Comparison of ENCODE assay signal across 27 cellular contexts in genomic region chr2:70750320-70750719, GRCh38. TPM values are rescaled to one million over a fixed set of nuclear protein-coding genes. Genes with fewer than 3 reads are reported as not detected.
A peak's percentile ranks its signal among the peaks of the same experiment; 100 is the strongest.
DNase-seq lines count a peak whose midpoint lies in the region; ATAC-seq, FAIRE-seq and TF ChIP-seq lines count a peak whose summit lies in the region.
"Had no signal": no experiment of that assay in that cellular context is flagged by ENCODE, and none has a peak within 500 bp of the region (broad histone marks: within the 10 kb centered on the region; RNA-seq: fewer than 3 reads in every experiment).

No MANE protein-coding gene starts in this region.

- H4K20me1 ChIP-seq in GM23338 (replicated peaks; ENCODE audit: insufficient read depth): peaks cover 89% of the 10 kb centered on the region

- no peaks in the 10 kb centered on the region for H3K9me3 Mint-ChIP-seq in GM23338
- H3K9me3 Mint-ChIP-seq in WTC11: peaks cover 6% of the 10 kb centered on the region
- peaks cover 4% of the 10 kb centered on the region for H3K9me3 Mint-ChIP-seq in glutamatergic neuron (ENCODE audit: unreplicated experiment)
- H3K9me3 Mint-ChIP-seq: CD4-positive, alpha-beta T cell had no signal

- POLR2A ChIA-PET in WTC11 (lab: Charles Lee): no interaction called here

- H3K4me2 ChIP-seq in GM23338: no peak overlapping the region
- H3K4me2 ChIP-seq: A549 had no signal

- TF ChIP-seq CTCF in GM23338 (conservative IDR thresholded peaks at IDR 0.05; ENCODE audit: low read depth in 2 of 2): no peak
- TF ChIP-seq CTCF in WTC11 (IDR thresholded peaks at IDR 0.05): no peak
- TF ChIP-seq CTCF in glutamatergic neuron (IDR thresholded peaks at IDR 0.05; ENCODE audit: partially characterized antibody, unreplicated experiment): no peak
- no peak for TF ChIP-seq CTCF in WERI-Rb-1 (IDR thresholded peaks at IDR 0.05; ENCODE audit: low read depth, low read length)

- H3K36me3 ChIP-seq in GM23338 (ENCODE audit: insufficient read depth): no peaks in the 10 kb centered on the region
- peaks cover 4% of the 10 kb centered on the region; the same call in 1 of the 2 replicates for H3K36me3 ChIP-seq in WERI-Rb-1
- H3K36me3 ChIP-seq: BE2C, HAP-1 had no signal

- no peak overlapping the region for H3K27ac Mint-ChIP-seq in GM23338
- peak overlapping the region; percentile 71; the same call in 1 of the 2 replicates for H3K27ac Mint-ChIP-seq in WTC11
- H3K27ac Mint-ChIP-seq in glutamatergic neuron (ENCODE audit: unreplicated experiment): peak overlapping the region; percentile 7
- H3K27ac Mint-ChIP-seq: CD14-positive monocyte; CD4-positive, alpha-beta T cell; CD8-positive, alpha-beta memory T cell had no signal

- 0 out of 2 replicates have a peak, but pooled peaks cover 3% of the 10 kb centered on the region for H3K9me2 ChIP-seq in GM23338 (ENCODE audit: insufficient read depth)

- H3K4me3 ChIP-seq in GM23338 (no peak overlapping the region), WERI-Rb-1 (ENCODE audit: low read depth, low read length) (no peak overlapping the region)
- H3K4me3 ChIP-seq: A549; BLaER1 treated with 17β-estradiol and CSF1 and Interleukin-3, amounts not matched to agents 10 nM and 100 nM; GM23248; HAP-1 had no signal

- H2AFZ ChIP-seq in GM23338: no peak overlapping the region
- H2AFZ ChIP-seq: GM23248 had no signal

- H3K27me3 ChIP-seq in GM23338 (ENCODE audit: insufficient read depth) (no peaks in the 10 kb centered on the region), WERI-Rb-1 (ENCODE audit: insufficient read depth, low read depth, severe bottlenecking) (no peaks in the 10 kb centered on the region)
- H3K27me3 ChIP-seq: BE2C; BLaER1 treated with 17β-estradiol and CSF1 and Interleukin-3, amounts not matched to agents 10 nM and 100 nM had no signal

- peaks cover 81% of the 10 kb centered on the region for H3K4me1 ChIP-seq in GM23338 (ENCODE audit: insufficient read depth)
- H3K4me1 ChIP-seq: A549, BE2C had no signal

- H3K36me3 Mint-ChIP-seq in GM23338 (ENCODE audit: low read depth) (peaks cover 10% of the 10 kb centered on the region), WTC11 (peaks cover 7% of the 10 kb centered on the region; the same call in 1 of the 2 replicates), glutamatergic neuron (ENCODE audit: unreplicated experiment) (peaks cover 6% of the 10 kb centered on the region)
- H3K36me3 Mint-ChIP-seq: CD14-positive monocyte; CD8-positive, alpha-beta memory T cell had no signal

- H3K79me2 ChIP-seq in GM23338 (replicated peaks; ENCODE audit: insufficient read depth): peaks cover 100% of the 10 kb centered on the region

- FAIRE-seq in GM19239 (lab: Jason Lieb, UNC): no peak
- FAIRE-seq: A549, D721Med, GM12891, GM18507, H54 had no signal

- CTCF ChIA-PET in WTC11 (lab: Charles Lee): interaction anchor here (1.1 to 2.6 kb wide), 2 partner anchors 17 to 18 kb away, joined by 3 to 13 read pairs; partner anchors contain the start of gene ADD2

- H3K4me3 Mint-ChIP-seq in GM23338 (no peak overlapping the region; the same call in 2 of the 3 replicates), WTC11 (no peak overlapping the region), glutamatergic neuron (ENCODE audit: unreplicated experiment) (peak overlapping the region; percentile 8)
- H3K4me3 Mint-ChIP-seq: CD14-positive monocyte; CD4-positive, alpha-beta T cell; CD8-positive, alpha-beta memory T cell had no signal

- H3K27ac ChIP-seq in GM23338 (ENCODE audit: low read depth) (no peak overlapping the region), WERI-Rb-1 (no peak overlapping the region)
- H3K27ac ChIP-seq: A549; BLaER1 treated with 17β-estradiol and CSF1 and Interleukin-3, amounts not matched to agents 10 nM and 100 nM; GM23248 had no signal

- H3K4me1 Mint-ChIP-seq in GM23338: peaks cover 55% of the 10 kb centered on the region
- H3K4me1 Mint-ChIP-seq in WTC11: peaks cover 60% of the 10 kb centered on the region
- peaks cover 57% of the 10 kb centered on the region for H3K4me1 Mint-ChIP-seq in glutamatergic neuron (ENCODE audit: low read depth, unreplicated experiment)
- H3K4me1 Mint-ChIP-seq: CD14-positive monocyte; CD8-positive, alpha-beta memory T cell had no signal

- H3K27me3 Mint-ChIP-seq in GM23338 (ENCODE audit: insufficient read depth, low read depth, poor library complexity) (peaks cover 4% of the 10 kb centered on the region), WTC11 (ENCODE audit: low read depth) (no peaks in the 10 kb centered on the region), glutamatergic neuron (ENCODE audit: unreplicated experiment) (peaks cover 4% of the 10 kb centered on the region)
- H3K27me3 Mint-ChIP-seq: CD4-positive, alpha-beta T cell had no signal

- DNase-seq in GM23338 (ENCODE audit: low spot score): no peak
- DNase-seq in M059J (ENCODE audit: low read depth): peak; percentile 11
- DNase-seq in WTC11 (ENCODE audit: low spot score): no peak
- DNase-seq in glutamatergic neuron: no peak
- DNase-seq in stimulated activated CD4-positive, alpha-beta T cell treated with anti-CD3 and anti-CD28 coated beads, Interleukin-15, amount 100 ng/mL, for 24 hours: no peak
- DNase-seq in GM19239 (ENCODE audit: insufficient read length, low spot score): no peak
- no peak for DNase-seq in hippocampal formation (lab: John Stamatoyannopoulos, UW)
- DNase-seq in WERI-Rb-1: no peak
- DNase-seq: 8988T; ACHN; AML-193; BE2C; CD4-positive, alpha-beta T cell; CD8-positive, alpha-beta memory T cell; DMS 273 treated with DMSO at 0.1 percent for 48 hours; DMS79; EL; GF-D8; GM23248 had no signal

- ATAC-seq in GM23338 (peak; percentile 22), WTC11 (no peak)
- ATAC-seq: A549 had no signal

- H3K9me3 ChIP-seq in WERI-Rb-1 (ENCODE audit: severe bottlenecking): no peaks in the 10 kb centered on the region
- H3K9me3 ChIP-seq: A549, BE2C, HAP-1 had no signal

- no peaks in the 10 kb centered on the region for H3F3A ChIP-seq in GM23338 (replicated peaks; ENCODE audit: low read depth)

TF ChIP-seq in GM23338, 12 proteins besides CTCF, POLR2A, EP300 and RAD21 (continues in another document):
- TF ChIP-seq ZNF114 (CRISPR knock-in tag; IDR thresholded peaks at IDR 0.05) (no peak), REST (IDR thresholded peaks at IDR 0.05; ENCODE audit: unreplicated experiment) (no peak)

TF ChIP-seq in WTC11, 78 proteins besides CTCF, POLR2A, EP300 and RAD21:
- TF ChIP-seq ZNF138 (CRISPR knock-in tag; conservative IDR thresholded peaks at IDR 0.05): no peak
- TF ChIP-seq ZNF263 (CRISPR knock-in tag; IDR thresholded peaks at IDR 0.05; ENCODE audit: low read depth): no peak
- no peak for TF ChIP-seq TEAD1 (CRISPR knock-in tag; IDR thresholded peaks at IDR 0.05)
- no peak for TF ChIP-seq SMAD3 (CRISPR knock-in tag; IDR thresholded peaks at IDR 0.05; ENCODE audit: borderline replicate concordance)
- TF ChIP-seq TP53 (CRISPR knock-in tag; IDR thresholded peaks at IDR 0.05): no peak
- TF ChIP-seq PRDM15 (CRISPR knock-in tag; IDR thresholded peaks at IDR 0.05): no peak
- TF ChIP-seq CREM (CRISPR knock-in tag; IDR thresholded peaks at IDR 0.05): no peak

RNA-seq across cellular contexts. Expression of gene ADD2, which starts 17.7 kb away (rescaled TPM):
- total RNA-seq in GM23338 (2014; rRNA removed; shearing (Covaris generic)): 138 and 223 TPM in 2 replicates
- polyA plus RNA-seq in GM23338 (2016; fragmentation: Nextera tagmentation; extraction: Ambion mirVana): 34.6 and 40.2 TPM in 2 replicates
- total RNA-seq in M059J (2014; rRNA removed; shearing (Covaris generic)): 6.9 and 9.5 TPM in 2 replicates
- total RNA-seq in WTC11 (2021) (164 to 196 TPM (median 187 TPM) in 3 replicates), glutamatergic neuron (ENCODE audit: unreplicated experiment) (373 TPM)
- total RNA-seq: GM23248 had no signal
- polyA plus RNA-seq: GM23248 had no signal

RNA-seq across cellular contexts. Expression of gene FIGLA, which starts 40.1 kb away (rescaled TPM):
- total RNA-seq in GM23338 (2014; rRNA removed; shearing (Covaris generic)): not detected in 2 replicates
- not detected in 2 replicates for polyA plus RNA-seq in GM23338 (2016; fragmentation: Nextera tagmentation; extraction: Ambion mirVana)
- not detected in 2 replicates for total RNA-seq in M059J (2014; rRNA removed; shearing (Covaris generic))
- total RNA-seq in WTC11 (2021) (not detected in 3 replicates), glutamatergic neuron (ENCODE audit: unreplicated experiment) (not detected)
- total RNA-seq: CD4-positive, alpha-beta T cell; CD8-positive, alpha-beta memory T cell; GM23248 had no signal
- polyA plus RNA-seq: A549; CD14-positive monocyte; CD8-positive, alpha-beta memory T cell; GM23248 had no signal

Comparison
In these comparisons a context has a peak if more than half of its experiments do, and no peak if none do; other contexts are left out.
1. RNA of gene ADD2, which starts 17.7 kb away (total RNA-seq): 373 TPM in glutamatergic neuron (single experiment), 138 to 223 TPM in GM23338 and 164 to 196 TPM in WTC11; 6.9 to 9.5 TPM in M059J; every median in the first group is over 10 times any median in the second.